In genomic region chr17:9233271-9233599, GRCh38 we compare ENCODE assay signal across 17 cellular contexts.
DNase-seq lines count a peak whose midpoint lies in the region; ATAC-seq and TF ChIP-seq lines count a peak whose summit lies in the region.
"Had no signal": no experiment of that assay in that cellular context is flagged by ENCODE, and none has a peak within 500 bp of the region (broad histone marks: within the 10 kb centered on the region; RNA-seq: fewer than 3 reads in every experiment).

No MANE protein-coding gene starts in this region.

- TF ChIP-seq POLR2A in esophagus squamous epithelium (IDR thresholded peaks at IDR 0.05) (no peak), stomach (IDR thresholded peaks at IDR 0.05) (no peak)

- no peak overlapping the region for H2BK120ac ChIP-seq in neuronal stem cell (ENCODE audit: low read depth, low read length)

- H3K27ac ChIP-seq in esophagus squamous epithelium (peak overlapping the region in 3 of 4 donors; percentile 1 to 50 (median 50)), neuronal stem cell (replicated peaks; ENCODE audit: low read length) (no peak overlapping the region), stomach (peak overlapping the region in 3 of 5 donors; percentile 38 to 68 (median 61))
- H3K27ac ChIP-seq: BLaER1 treated with 17β-estradiol and CSF1 and Interleukin-3, amounts not matched to agents 10 nM and 100 nM had no signal

- no peaks in the 10 kb centered on the region for H3K79me1 ChIP-seq in neuronal stem cell (ENCODE audit: low read depth, low read length)

- no peak overlapping the region for H4K8ac ChIP-seq in neuronal stem cell (ENCODE audit: low read depth, low read length)

- no peak overlapping the region for H3K4me2 ChIP-seq in neuronal stem cell (ENCODE audit: insufficient read depth, low read length, poor library complexity, severe bottlenecking)
- H3K4me2 ChIP-seq: BLaER1 treated with 17β-estradiol and CSF1 and Interleukin-3, amounts not matched to agents 10 nM and 100 nM had no signal

- H3K4me3 ChIP-seq in esophagus squamous epithelium (no peak overlapping the region), neuronal stem cell (ENCODE audit: low read length in 2 of 2) (no peak overlapping the region), stomach (no peak overlapping the region)
- H3K4me3 ChIP-seq: BLaER1 treated with 17β-estradiol and CSF1 and Interleukin-3, amounts not matched to agents 10 nM and 100 nM had no signal

- H3K36me3 ChIP-seq in esophagus squamous epithelium = peaks cover 0 to 15% (median 0%) of the 10 kb centered on the region in 3 donors
- H3K36me3 ChIP-seq in neuronal stem cell (replicated peaks in 1 of 2; ENCODE audit: control insufficient read depth in 2 of 2, insufficient read depth in 2 of 2, low read length in 2 of 2) = no peaks in the 10 kb centered on the region
- H3K36me3 ChIP-seq in stomach = no peaks in the 10 kb centered on the region
- H3K36me3 ChIP-seq: BLaER1 treated with 17β-estradiol and CSF1 and Interleukin-3, amounts not matched to agents 10 nM and 100 nM had no signal

- no peak for TF ChIP-seq EP300 in stomach (IDR thresholded peaks at IDR 0.05)

- 67 to 83% methylated on average over 1 to 2 of the region's 9 CpGs for WGBS in esophagus squamous epithelium, 2 donors
- no CpG with 5 or more reads among the region's 9 CpGs for WGBS in neuronal stem cell (ENCODE audit: extremely low coverage in 2 of 2, insufficient read length in 2 of 2, insufficient replicate concordance in 1 of 2), 2 donors
- 44 to 75% (median 57%) methylated on average over 4 to 9 of the region's 9 CpGs for WGBS in stomach, 5 donors

- no peaks in the 10 kb centered on the region for H3K27me3 ChIP-seq in esophagus squamous epithelium
- H3K27me3 ChIP-seq in neuronal stem cell (ENCODE audit: control insufficient read depth in 3 of 3, insufficient read depth in 3 of 3, low read depth in 1 of 3, low read length in 3 of 3) = peaks cover 0 to 6% (median 0%) of the 10 kb centered on the region in 3 experiments
- H3K27me3 ChIP-seq in stomach = peaks cover 0 to 20% (median 0%) of the 10 kb centered on the region in 3 donors

- intact Hi-C loops in esophagus squamous epithelium (cut with DNase I) (no loop called here), stomach (cut with DNase I; ENCODE audit: low total_unique reads) (no loop called here)

- peaks cover 2 to 57% (median 7%) of the 10 kb centered on the region in 3 donors for H3K4me1 ChIP-seq in esophagus squamous epithelium
- peaks cover 11 to 15% of the 10 kb centered on the region in 2 donors for H3K4me1 ChIP-seq in neuronal stem cell (ENCODE audit: control insufficient read depth in 2 of 2, insufficient read depth in 1 of 2, low read depth in 1 of 2, low read length in 2 of 2)
- peaks cover 0 to 20% (median 7%) of the 10 kb centered on the region in 4 donors for H3K4me1 ChIP-seq in stomach

- no peak overlapping the region for H3K9ac ChIP-seq in neuronal stem cell (ENCODE audit: low read depth, low read length, poor library complexity)
- H3K9ac ChIP-seq: BLaER1 treated with 17β-estradiol and CSF1 and Interleukin-3, amounts not matched to agents 10 nM and 100 nM had no signal

- H3K18ac ChIP-seq in neuronal stem cell (ENCODE audit: low read length) = peak overlapping the region; percentile 25

- TF ChIP-seq CTCF in esophagus squamous epithelium (IDR thresholded peaks at IDR 0.05) (no peak), stomach (IDR thresholded peaks at IDR 0.05) (no peak), GM10266 (IDR thresholded peaks at IDR 0.05; ENCODE audit: control insufficient read depth, insufficient read depth, low read depth, missing control alignments) (no peak)

- H2BK12ac ChIP-seq in neuronal stem cell (ENCODE audit: low read length) = peak overlapping the region; percentile 53

- H3K23ac ChIP-seq in neuronal stem cell (ENCODE audit: low read depth, low read length, poor library complexity) = peak overlapping the region; percentile 59

- no peak overlapping the region for H2AK5ac ChIP-seq in neuronal stem cell (ENCODE audit: low read depth, low read length)

- DNase-seq in GDM1 (lab: John Stamatoyannopoulos, UW) = peak; percentile 26
- DNase-seq in esophagus squamous epithelium (lab: John Stamatoyannopoulos, UW) = no peak
- DNase-seq in neuronal stem cell (ENCODE audit: low spot score) = no peak
- DNase-seq in stomach = no peak
- no peak for DNase-seq in DMS 273 (lab: John Stamatoyannopoulos, UW; ENCODE audit: unreplicated experiment)
- no peak for DNase-seq in GM10266 (ENCODE audit: extremely low spot score)
- DNase-seq in DMS153 (lab: John Stamatoyannopoulos, UW) = no peak
- DNase-seq: 8988T; Calu3; CD8-positive, alpha-beta T cell; DMS 273 treated with DMSO at 0.1 percent for 48 hours; GOT3; HFFc6; IMR-90 had no signal

- H3K4ac ChIP-seq in neuronal stem cell (ENCODE audit: low read length) = no peak overlapping the region

- no peak for ATAC-seq in HG02678 (IDR thresholded peaks at IDR 0.05; ENCODE audit: unreplicated experiment)
- ATAC-seq: CD8-positive, alpha-beta T cell; HCT116 had no signal

- no peaks in the 10 kb centered on the region for H3K9me3 ChIP-seq in esophagus squamous epithelium
- H3K9me3 ChIP-seq in neuronal stem cell (replicated peaks in 1 of 2; ENCODE audit: control insufficient read depth in 2 of 2, insufficient read depth in 1 of 2, low read depth in 1 of 2, low read length in 2 of 2) = peaks cover 3% of the 10 kb centered on the region in 2 donors
- no peaks in the 10 kb centered on the region for H3K9me3 ChIP-seq in stomach
- H3K9me3 ChIP-seq: BLaER1 treated with 17β-estradiol and CSF1 and Interleukin-3, amounts not matched to agents 10 nM and 100 nM had no signal

- H2BK5ac ChIP-seq in neuronal stem cell (ENCODE audit: low read length) = no peak overlapping the region

- H2AFZ ChIP-seq in neuronal stem cell (ENCODE audit: low read length) = no peak overlapping the region

- no peak overlapping the region for H2BK15ac ChIP-seq in neuronal stem cell (ENCODE audit: low read length)

- H4K91ac ChIP-seq in neuronal stem cell (ENCODE audit: low read depth, low read length, poor library complexity) = no peak overlapping the region

- no peak overlapping the region for H3K14ac ChIP-seq in neuronal stem cell (ENCODE audit: low read length)
